ENCODE assay signal across 14 cellular contexts in the genomic region with DNA sequence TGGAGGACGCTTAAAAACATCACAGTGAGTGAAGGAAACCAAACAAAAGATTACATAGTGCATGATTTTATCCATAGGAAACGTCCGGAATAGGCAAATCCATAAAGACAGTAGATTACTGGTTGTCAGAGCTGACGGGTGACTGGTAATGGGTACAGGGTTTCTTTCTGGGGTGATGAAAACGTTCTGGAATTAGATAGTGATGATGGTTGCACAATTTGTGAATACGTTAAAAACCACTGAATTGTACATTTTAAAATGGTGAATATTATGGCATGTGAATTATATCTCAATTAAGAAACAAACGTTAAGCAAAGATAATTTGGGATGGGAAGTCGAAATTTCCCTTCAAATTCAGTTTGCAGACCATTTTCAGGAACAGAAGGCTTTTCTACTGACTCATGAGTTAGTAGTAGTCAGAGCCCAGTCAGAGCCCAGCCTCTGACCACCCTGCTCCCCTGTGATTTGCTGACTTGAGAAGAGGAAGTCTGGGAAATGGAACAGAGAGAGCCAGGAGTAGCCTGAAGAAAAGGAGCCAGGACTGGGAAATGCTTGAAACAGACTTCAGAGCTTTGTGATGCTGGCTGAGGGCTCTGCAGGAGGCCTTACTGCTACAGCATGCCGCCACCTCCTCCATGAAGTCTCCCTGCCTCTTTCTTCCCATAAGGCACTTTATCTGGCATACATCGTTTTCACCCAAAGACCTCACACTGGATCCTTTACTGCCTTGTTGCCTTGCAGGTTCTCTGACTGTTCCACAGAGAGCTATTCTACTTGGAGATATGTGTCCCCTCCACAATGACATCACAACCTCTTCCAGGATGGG. TPM values are rescaled to one million over a fixed set of nuclear protein-coding genes. Genes with fewer than 3 reads are reported as not detected.
DNase-seq lines count a peak whose midpoint lies in the region; ATAC-seq and TF ChIP-seq lines count a peak whose summit lies in the region.
"Had no signal": no experiment of that assay in that cellular context is flagged by ENCODE, and none has a peak within 500 bp of the region (broad histone marks: within the 10 kb centered on the region; RNA-seq: fewer than 3 reads in every experiment).

No MANE protein-coding gene starts in this region.

- 88% methylated on average over 10 of the region's 10 CpGs for WGBS in mammary epithelial cell (ENCODE audit: low coverage, missing lambda C conversion rate)
- 85% methylated on average over 9 of the region's 10 CpGs for WGBS in mesenchymal stem cell
- WGBS in suprapubic skin, result 70% methylated on average over 10 of the region's 10 CpGs

- H3K23ac ChIP-seq in mesenchymal stem cell (ENCODE audit: low read length in 2 of 2), result no peak overlapping the region

- H3K14ac ChIP-seq in mesenchymal stem cell (ENCODE audit: low read length in 2 of 2), result no peak overlapping the region

- intact Hi-C loops in mammary epithelial cell (cut with micrococcal nuclease), result no loop called here

- dilution Hi-C loops in mammary epithelial cell (cut with HindIII; ENCODE audit: low sequenced_read_pairs), result no loop called here

- no peaks in the 10 kb centered on the region for H3K79me1 ChIP-seq in mesenchymal stem cell (replicated peaks; ENCODE audit: low read length, poor library complexity, severe bottlenecking)

- no peak for TF ChIP-seq EP300 in suprapubic skin (IDR thresholded peaks at IDR 0.05)

- H3K4me2 ChIP-seq in mammary epithelial cell (ENCODE audit: insufficient read depth, low read depth, low read length) (no peak overlapping the region), mesenchymal stem cell (ENCODE audit: low read length, poor library complexity, severe bottlenecking) (no peak overlapping the region)

- H4K20me1 ChIP-seq in mammary epithelial cell (ENCODE audit: insufficient read depth, low read length), result no peaks in the 10 kb centered on the region

- H3K4ac ChIP-seq in mesenchymal stem cell (ENCODE audit: low read depth in 1 of 2, low read length in 2 of 2), result no peak overlapping the region

- H3K27me3 ChIP-seq in mammary epithelial cell (ENCODE audit: insufficient read depth, low read length), result no peaks in the 10 kb centered on the region
- H3K27me3 ChIP-seq in mesenchymal stem cell (ENCODE audit: control insufficient read depth in 1 of 2, insufficient read depth in 1 of 2, low read length in 2 of 2), result peaks cover 0 to 4% of the 10 kb centered on the region in 2 experiments
- H3K27me3 ChIP-seq in suprapubic skin, result no peaks in the 10 kb centered on the region
- H3K27me3 ChIP-seq: gastroesophageal sphincter had no signal

- no peak overlapping the region for H2BK12ac ChIP-seq in mesenchymal stem cell (ENCODE audit: low read length in 2 of 2)

- TF ChIP-seq CTCF in mammary epithelial cell (conservative IDR thresholded peaks at IDR 0.05 in 1 of 2, IDR thresholded peaks at IDR 0.05 in 1 of 2; ENCODE audit: extremely low read depth in 1 of 2, insufficient read depth in 1 of 2, low read depth in 1 of 2, low read length in 2 of 2) (no peak), suprapubic skin (IDR thresholded peaks at IDR 0.05) (no peak)

- CTCF ChIA-PET in mammary epithelial cell (lab: Charles Lee; ENCODE audit: low non-redundant PET), result no interaction called here

- peak; percentile 74 for DNase-seq in AG08396 (ENCODE audit: low spot score)
- DNase-seq in HT1080 (ENCODE audit: low read depth), result peak; percentile 84
- DNase-seq in mammary epithelial cell, result peak; percentile 57
- peak; percentile 74 for DNase-seq in mesenchymal stem cell
- no peak for DNase-seq in central memory CD4-positive, alpha-beta T cell
- no peak for DNase-seq in suprapubic skin (ENCODE audit: low spot score in 2 of 2)
- DNase-seq: activated naive CD4-positive, alpha-beta T cell; DND-41; NCI-H345; stimulated activated CD8-positive, alpha-beta memory T cell treated with anti-CD3 and anti-CD28 coated beads, Interleukin-4, amount 100 ng/mL, for 48 hours had no signal

- in situ Hi-C loops in mammary epithelial cell (cut with MboI; ENCODE audit: low sequenced_read_pairs in 2 of 2), result no loop called here

- BruUV-seq in mammary epithelial cell (replicated peaks; lab: Mats Ljungman, UMichigan), result no TSS peak

- H3K9me3 ChIP-seq in mammary epithelial cell (replicated peaks; ENCODE audit: insufficient read depth, low read length) (no peaks in the 10 kb centered on the region), mesenchymal stem cell (ENCODE audit: control insufficient read depth, low read length) (no peaks in the 10 kb centered on the region), suprapubic skin (no peaks in the 10 kb centered on the region)
- H3K9me3 ChIP-seq: gastroesophageal sphincter had no signal

- ATAC-seq in HG03432 (IDR thresholded peaks at IDR 0.05; ENCODE audit: unreplicated experiment), result no peak
- no peak for ATAC-seq in HG02970 (IDR thresholded peaks at IDR 0.05; ENCODE audit: low FRiP score, unreplicated experiment)
- ATAC-seq: gastroesophageal sphincter; natural killer cell treated with Interleukin-12 subunit alpha and Interleukin-12 subunit beta and Interleukin-15 and Interleukin-18, amount 100 ng/mL, for 72 hours had no signal

- no peak overlapping the region for H2BK120ac ChIP-seq in mesenchymal stem cell (ENCODE audit: low read depth, low read length)

- no peak overlapping the region for H2BK15ac ChIP-seq in mesenchymal stem cell (ENCODE audit: low read depth, poor library complexity, severe bottlenecking)

- H3K9ac ChIP-seq in mammary epithelial cell (ENCODE audit: insufficient read depth, low read length) (no peak overlapping the region), mesenchymal stem cell (ENCODE audit: low read length) (peak overlapping the region; percentile 43)

- peak overlapping the region in 1 of 2 experiments; percentile 71 for H3K18ac ChIP-seq in mesenchymal stem cell (ENCODE audit: low read depth in 1 of 2, low read length in 2 of 2)

- H4K91ac ChIP-seq in mesenchymal stem cell (ENCODE audit: low read length), result peak overlapping the region; percentile 21

- no peak overlapping the region for H2BK5ac ChIP-seq in mesenchymal stem cell (ENCODE audit: low read depth, low read length, poor library complexity, severe bottlenecking)

- TF ChIP-seq POLR2A in suprapubic skin (IDR thresholded peaks at IDR 0.05), result no peak

- H3K4me3 ChIP-seq in mammary epithelial cell (replicated peaks in 1 of 3; ENCODE audit: insufficient read depth in 1 of 3, low read depth in 2 of 3, low read length in 3 of 3) (no peak overlapping the region), mesenchymal stem cell (ENCODE audit: insufficient read depth in 1 of 2, low read depth in 1 of 2, low read length in 2 of 2) (peak overlapping the region in 1 of 2 experiments; percentile 25), suprapubic skin (no peak overlapping the region)
- H3K4me3 ChIP-seq: gastroesophageal sphincter had no signal

- H3K4me1 ChIP-seq in mammary epithelial cell (ENCODE audit: insufficient read depth, low read length) (peaks cover 3% of the 10 kb centered on the region), mesenchymal stem cell (ENCODE audit: control insufficient read depth, insufficient read depth, low read depth, low read length) (no peaks in the 10 kb centered on the region), suprapubic skin (no peaks in the 10 kb centered on the region)
- H3K4me1 ChIP-seq: gastroesophageal sphincter had no signal

- H3K36me3 ChIP-seq in mammary epithelial cell (ENCODE audit: insufficient read depth, low read length) (no peaks in the 10 kb centered on the region), mesenchymal stem cell (ENCODE audit: control insufficient read depth in 1 of 2, insufficient read depth in 2 of 2, low read depth in 1 of 2, low read length in 2 of 2) (no peaks in the 10 kb centered on the region), suprapubic skin (no peaks in the 10 kb centered on the region)
- H3K36me3 ChIP-seq: gastroesophageal sphincter had no signal

- H3K27ac ChIP-seq in mammary epithelial cell (ENCODE audit: insufficient read depth, low read depth, low read length), result no peak overlapping the region
- no peak overlapping the region for H3K27ac ChIP-seq in mesenchymal stem cell (ENCODE audit: low read length, poor library complexity, severe bottlenecking)
- H3K27ac ChIP-seq in suprapubic skin, result no peak overlapping the region
- H3K27ac ChIP-seq: gastroesophageal sphincter had no signal

- no peak overlapping the region for H4K8ac ChIP-seq in mesenchymal stem cell (ENCODE audit: low read length)

- peak overlapping the region; percentile 54 for H2AFZ ChIP-seq in mammary epithelial cell (ENCODE audit: low read depth, low read length)
- peak overlapping the region; percentile 10 for H2AFZ ChIP-seq in mesenchymal stem cell (ENCODE audit: low read depth, low read length)

- no peaks in the 10 kb centered on the region for H3K79me2 ChIP-seq in mammary epithelial cell (ENCODE audit: insufficient read depth, low read length)

- H2AK5ac ChIP-seq in mesenchymal stem cell (ENCODE audit: low read length, severe bottlenecking), result no peak overlapping the region

RNA-seq across cellular contexts. Expression of gene CTNNA1, which starts 46.4 kb away (rescaled TPM):
- 240 and 246 TPM in 2 replicates for total RNA-seq in HT1080 (2014; rRNA removed; shearing (Covaris generic))
- 192 and 202 TPM in 2 replicates for polyA plus RNA-seq in HT1080 (2015; cell fraction: cytosol; rRNA removed)
- 424 and 446 TPM in 2 replicates for polyA plus RNA-seq in HT1080 (2015; cell fraction: nucleus; rRNA removed)
- 100 to 1,000 TPM; 348 to 366 TPM for total RNA-seq in mammary epithelial cell
- 126 TPM for polyA plus RNA-seq in mammary epithelial cell
- 710 TPM for polyA minus RNA-seq in mammary epithelial cell
- 140 TPM for polyA plus RNA-seq in mesenchymal stem cell (2013, experiment 1 of 2)
- polyA plus RNA-seq in mesenchymal stem cell (2013, experiment 2 of 2), result 144 TPM
- total RNA-seq in suprapubic skin, result 100 to 1,000 TPM; 260 to 332 (median 279) TPM

Comparison
In these comparisons a context has a peak if more than half of its experiments do, and no peak if none do; other contexts are left out.
1. DNase-seq: peak in AG08396 (single experiment), HT1080 (single experiment), mammary epithelial cell (single experiment) and mesenchymal stem cell (single experiment); none in central memory CD4-positive, alpha-beta T cell (single experiment) and suprapubic skin (0 of 2).